ENCODE assay signal across 21 cellular contexts in genomic region chr1:157199421-157199755, GRCh38.
A peak's percentile ranks its signal among the peaks of the same experiment; 100 is the strongest.
DNase-seq lines count a peak whose midpoint lies in the region; ATAC-seq, FAIRE-seq and TF ChIP-seq lines count a peak whose summit lies in the region.
"Had no signal": no experiment of that assay in that cellular context is flagged by ENCODE, and none has a peak within 500 bp of the region (broad histone marks: within the 10 kb centered on the region; RNA-seq: fewer than 3 reads in every experiment).

No MANE protein-coding gene starts in this region.

- no peaks in the 10 kb centered on the region for H3K9me3 ChIP-seq in RWPE2 (ENCODE audit: severe bottlenecking)
- no peaks in the 10 kb centered on the region for H3K9me3 ChIP-seq in smooth muscle cell (replicated peaks; ENCODE audit: low read depth)
- H3K9me3 ChIP-seq: BLaER1, heart left ventricle had no signal

- H3K4me3 ChIP-seq in RWPE2 (ENCODE audit: severe bottlenecking) (no peak overlapping the region), foreskin fibroblast (ENCODE audit: low read depth in 1 of 2, low read length in 2 of 2) (no peak overlapping the region), smooth muscle cell (no peak overlapping the region)
- H3K4me3 ChIP-seq: BLaER1, heart left ventricle, skin epidermis had no signal

- no peak for FAIRE-seq in H54 (lab: Jason Lieb, UNC)

- H3K79me2 ChIP-seq in smooth muscle cell (ENCODE audit: low read depth): no peaks in the 10 kb centered on the region

- no peak overlapping the region for H2AFZ ChIP-seq in smooth muscle cell (ENCODE audit: low read depth)

- no peaks in the 10 kb centered on the region for H4K20me1 ChIP-seq in smooth muscle cell (ENCODE audit: low read depth)
- H4K20me1 ChIP-seq: BLaER1 had no signal

- no peaks in the 10 kb centered on the region for H3K27me3 ChIP-seq in RWPE2 (ENCODE audit: insufficient read depth, poor library complexity, severe bottlenecking)
- no peaks in the 10 kb centered on the region for H3K27me3 ChIP-seq in smooth muscle cell (ENCODE audit: low read depth)
- H3K27me3 ChIP-seq: BLaER1 had no signal

- ATAC-seq in RWPE2 (ENCODE audit: low read depth) (0 out of 3 replicates have a peak, but pooled peaks have one; percentile 30), GM19324 (IDR thresholded peaks at IDR 0.05; ENCODE audit: low FRiP score, unreplicated experiment) (no peak)
- ATAC-seq: heart left ventricle, natural killer cell had no signal

- H3K36me3 ChIP-seq in RWPE2 (ENCODE audit: low read depth) (no peaks in the 10 kb centered on the region), smooth muscle cell (ENCODE audit: low read depth) (no peaks in the 10 kb centered on the region)
- H3K36me3 ChIP-seq: BLaER1, heart left ventricle had no signal

- DNase-seq in H54 (ENCODE audit: insufficient read length, low spot score) (peak; percentile 33), RWPE2 (ENCODE audit: low spot score) (no peak), foreskin fibroblast (peak; percentile 10 to 25), smooth muscle cell (lab: John Stamatoyannopoulos, UW; ENCODE audit: unreplicated experiment) (no peak), Ammon's horn (ENCODE audit: low spot score) (no peak), NCI-H2107 treated with DMSO at 0.1 percent for 48 hours (lab: John Stamatoyannopoulos, UW; ENCODE audit: unreplicated experiment) (no peak)
- DNase-seq: activated B cell treated with CpG ODN at 0.5 μM for 24 hours; activated CD8-positive, alpha-beta T cell treated with anti-CD3 and anti-CD28 coated beads for 36 hours; activated T-cell treated with anti-CD3 and anti-CD28 coated beads, Interleukin-2, amount 50 U/mL, for 72 hours; H9; heart left ventricle; Karpas-422; natural killer cell; NCI-H1092 treated with DMSO at 0.1 percent for 48 hours; NCI-H526; stimulated activated CD4-positive, alpha-beta T cell treated with anti-CD3 and anti-CD28 coated beads, Interleukin-4, amount 100 ng/mL, for 1 hour; substantia nigra; T-helper 2 cell had no signal

- H3K27ac ChIP-seq in RWPE2 (ENCODE audit: poor library complexity, severe bottlenecking): no peak overlapping the region
- H3K27ac ChIP-seq in smooth muscle cell (ENCODE audit: low read depth): peak overlapping the region; percentile 59
- H3K27ac ChIP-seq: BLaER1, heart left ventricle had no signal

- no peaks in the 10 kb centered on the region for H3K4me1 ChIP-seq in RWPE2 (ENCODE audit: insufficient read depth, poor library complexity, severe bottlenecking)
- H3K4me1 ChIP-seq in smooth muscle cell (ENCODE audit: low read depth): no peaks in the 10 kb centered on the region
- H3K4me1 ChIP-seq: BLaER1 had no signal

- no peaks in the 10 kb centered on the region for H3F3A ChIP-seq in smooth muscle cell (ENCODE audit: low read depth)

- H3K9ac ChIP-seq in smooth muscle cell (ENCODE audit: low read depth): no peak overlapping the region
- H3K9ac ChIP-seq: BLaER1 had no signal

- WGBS in smooth muscle cell (ENCODE audit: low lambda C conversion rate): 13% methylated on average over 3 of the region's 3 CpGs

- H3K4me2 ChIP-seq in smooth muscle cell: no peak overlapping the region
- H3K4me2 ChIP-seq: BLaER1 had no signal

- no peak for TF ChIP-seq POLR2A in H54 (IDR thresholded peaks at IDR 0.05; ENCODE audit: low read depth, low read length)

- TF ChIP-seq CTCF in RWPE2 (IDR thresholded peaks at IDR 0.05; ENCODE audit: poor library complexity, severe bottlenecking) (no peak), foreskin fibroblast (IDR thresholded peaks at IDR 0.05; ENCODE audit: low read depth, low read length) (no peak), smooth muscle cell (IDR thresholded peaks at IDR 0.05; ENCODE audit: borderline replicate concordance, insufficient read depth, poor library complexity, severe bottlenecking) (no peak)

Comparison
In these comparisons a context has a peak if more than half of its experiments do, and no peak if none do; other contexts are left out.
1. DNase-seq: peak in H54 (single experiment) and foreskin fibroblast (2 of 2); none in RWPE2 (single experiment), smooth muscle cell (single experiment), Ammon's horn (single experiment) and NCI-H2107 treated with DMSO at 0.1 percent for 48 hours (single experiment).